Comparison of ENCODE assay signal across 1 cellular context in the genomic region with DNA sequence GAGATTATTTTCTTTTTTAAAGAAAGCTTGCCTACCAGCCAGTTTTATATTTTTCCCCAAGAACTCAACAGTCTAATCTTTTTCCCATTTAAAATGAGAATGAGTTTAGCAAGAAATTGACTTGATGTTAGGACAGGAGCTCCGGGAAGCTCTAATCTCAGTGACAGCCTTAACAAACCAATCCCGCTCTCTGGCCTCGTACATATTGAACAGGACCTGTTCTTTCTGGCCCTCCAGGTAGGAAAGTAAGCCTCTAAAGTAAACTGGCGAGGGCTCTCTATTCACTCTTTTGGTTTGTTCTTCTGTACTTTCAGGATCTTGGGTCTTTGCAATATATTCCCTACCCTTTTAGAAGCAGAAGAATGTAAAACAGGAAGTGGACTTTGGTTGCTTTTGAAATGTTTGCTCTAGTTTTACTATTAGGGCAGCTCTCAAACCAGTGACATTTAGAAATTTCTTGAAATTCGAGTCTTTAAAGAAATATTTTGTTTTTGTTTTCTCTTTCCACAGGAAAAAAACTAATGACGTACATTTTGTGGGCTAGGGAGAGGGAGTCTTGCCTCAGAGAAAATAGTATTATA.
A peak's percentile ranks its signal among the peaks of the same experiment; 100 is the strongest.
TF ChIP-seq lines count a peak whose summit lies in the region.

No MANE protein-coding gene starts in this region.

TF ChIP-seq in HepG2, 621 proteins besides CTCF, POLR2A, EP300 and RAD21 (continued from another document):
- TF ChIP-seq, protein P1, sequence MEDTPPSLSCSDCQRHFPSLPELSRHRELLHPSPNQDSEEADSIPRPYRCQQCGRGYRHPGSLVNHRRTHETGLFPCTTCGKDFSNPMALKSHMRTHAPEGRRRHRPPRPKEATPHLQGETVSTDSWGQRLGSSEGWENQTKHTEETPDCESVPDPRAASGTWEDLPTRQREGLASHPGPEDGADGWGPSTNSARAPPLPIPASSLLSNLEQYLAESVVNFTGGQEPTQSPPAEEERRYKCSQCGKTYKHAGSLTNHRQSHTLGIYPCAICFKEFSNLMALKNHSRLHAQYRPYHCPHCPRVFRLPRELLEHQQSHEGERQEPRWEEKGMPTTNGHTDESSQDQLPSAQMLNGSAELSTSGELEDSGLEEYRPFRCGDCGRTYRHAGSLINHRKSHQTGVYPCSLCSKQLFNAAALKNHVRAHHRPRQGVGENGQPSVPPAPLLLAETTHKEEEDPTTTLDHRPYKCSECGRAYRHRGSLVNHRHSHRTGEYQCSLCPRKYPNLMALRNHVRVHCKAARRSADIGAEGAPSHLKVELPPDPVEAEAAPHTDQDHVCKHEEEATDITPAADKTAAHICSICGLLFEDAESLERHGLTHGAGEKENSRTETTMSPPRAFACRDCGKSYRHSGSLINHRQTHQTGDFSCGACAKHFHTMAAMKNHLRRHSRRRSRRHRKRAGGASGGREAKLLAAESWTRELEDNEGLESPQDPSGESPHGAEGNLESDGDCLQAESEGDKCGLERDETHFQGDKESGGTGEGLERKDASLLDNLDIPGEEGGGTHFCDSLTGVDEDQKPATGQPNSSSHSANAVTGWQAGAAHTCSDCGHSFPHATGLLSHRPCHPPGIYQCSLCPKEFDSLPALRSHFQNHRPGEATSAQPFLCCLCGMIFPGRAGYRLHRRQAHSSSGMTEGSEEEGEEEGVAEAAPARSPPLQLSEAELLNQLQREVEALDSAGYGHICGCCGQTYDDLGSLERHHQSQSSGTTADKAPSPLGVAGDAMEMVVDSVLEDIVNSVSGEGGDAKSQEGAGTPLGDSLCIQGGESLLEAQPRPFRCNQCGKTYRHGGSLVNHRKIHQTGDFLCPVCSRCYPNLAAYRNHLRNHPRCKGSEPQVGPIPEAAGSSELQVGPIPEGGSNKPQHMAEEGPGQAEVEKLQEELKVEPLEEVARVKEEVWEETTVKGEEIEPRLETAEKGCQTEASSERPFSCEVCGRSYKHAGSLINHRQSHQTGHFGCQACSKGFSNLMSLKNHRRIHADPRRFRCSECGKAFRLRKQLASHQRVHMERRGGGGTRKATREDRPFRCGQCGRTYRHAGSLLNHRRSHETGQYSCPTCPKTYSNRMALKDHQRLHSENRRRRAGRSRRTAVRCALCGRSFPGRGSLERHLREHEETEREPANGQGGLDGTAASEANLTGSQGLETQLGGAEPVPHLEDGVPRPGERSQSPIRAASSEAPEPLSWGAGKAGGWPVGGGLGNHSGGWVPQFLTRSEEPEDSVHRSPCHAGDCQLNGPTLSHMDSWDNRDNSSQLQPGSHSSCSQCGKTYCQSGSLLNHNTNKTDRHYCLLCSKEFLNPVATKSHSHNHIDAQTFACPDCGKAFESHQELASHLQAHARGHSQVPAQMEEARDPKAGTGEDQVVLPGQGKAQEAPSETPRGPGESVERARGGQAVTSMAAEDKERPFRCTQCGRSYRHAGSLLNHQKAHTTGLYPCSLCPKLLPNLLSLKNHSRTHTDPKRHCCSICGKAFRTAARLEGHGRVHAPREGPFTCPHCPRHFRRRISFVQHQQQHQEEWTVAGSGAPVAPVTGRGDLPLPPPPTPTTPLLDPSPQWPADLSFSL (CRISPR knock-in tag; IDR thresholded peaks at IDR 0.05), result no peak
- TF ChIP-seq ZSCAN12 (CRISPR knock-in tag; IDR thresholded peaks at IDR 0.05) (no peak), SRSF4 (IDR thresholded peaks at IDR 0.05; ENCODE audit: low read depth, low read length, poor library complexity, severe bottlenecking) (no peak), ZNF224 (CRISPR knock-in tag; IDR thresholded peaks at IDR 0.05) (no peak)
- TF ChIP-seq, protein P2, sequence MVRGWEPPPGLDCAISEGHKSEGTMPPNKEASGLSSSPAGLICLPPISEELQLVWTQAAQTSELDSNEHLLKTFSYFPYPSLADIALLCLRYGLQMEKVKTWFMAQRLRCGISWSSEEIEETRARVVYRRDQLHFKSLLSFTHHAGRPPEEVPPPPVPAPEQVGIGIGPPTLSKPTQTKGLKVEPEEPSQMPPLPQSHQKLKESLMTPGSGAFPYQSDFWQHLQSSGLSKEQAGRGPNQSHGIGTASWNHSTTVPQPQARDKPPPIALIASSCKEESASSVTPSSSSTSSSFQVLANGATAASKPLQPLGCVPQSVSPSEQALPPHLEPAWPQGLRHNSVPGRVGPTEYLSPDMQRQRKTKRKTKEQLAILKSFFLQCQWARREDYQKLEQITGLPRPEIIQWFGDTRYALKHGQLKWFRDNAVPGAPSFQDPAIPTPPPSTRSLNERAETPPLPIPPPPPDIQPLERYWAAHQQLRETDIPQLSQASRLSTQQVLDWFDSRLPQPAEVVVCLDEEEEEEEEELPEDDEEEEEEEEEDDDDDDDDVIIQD (CRISPR knock-in tag; IDR thresholded peaks at IDR 0.05; ENCODE audit: low read depth), result peak; percentile 15; the same call in 1 of the 2 replicates
- TF ChIP-seq, protein P3, sequence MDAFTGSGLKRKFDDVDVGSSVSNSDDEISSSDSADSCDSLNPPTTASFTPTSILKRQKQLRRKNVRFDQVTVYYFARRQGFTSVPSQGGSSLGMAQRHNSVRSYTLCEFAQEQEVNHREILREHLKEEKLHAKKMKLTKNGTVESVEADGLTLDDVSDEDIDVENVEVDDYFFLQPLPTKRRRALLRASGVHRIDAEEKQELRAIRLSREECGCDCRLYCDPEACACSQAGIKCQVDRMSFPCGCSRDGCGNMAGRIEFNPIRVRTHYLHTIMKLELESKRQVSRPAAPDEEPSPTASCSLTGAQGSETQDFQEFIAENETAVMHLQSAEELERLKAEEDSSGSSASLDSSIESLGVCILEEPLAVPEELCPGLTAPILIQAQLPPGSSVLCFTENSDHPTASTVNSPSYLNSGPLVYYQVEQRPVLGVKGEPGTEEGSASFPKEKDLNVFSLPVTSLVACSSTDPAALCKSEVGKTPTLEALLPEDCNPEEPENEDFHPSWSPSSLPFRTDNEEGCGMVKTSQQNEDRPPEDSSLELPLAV (CRISPR knock-in tag; conservative IDR thresholded peaks at IDR 0.05; ENCODE audit: low read depth), result no peak
